ENCODE assay signal across 10 cellular contexts in the genomic region with DNA sequence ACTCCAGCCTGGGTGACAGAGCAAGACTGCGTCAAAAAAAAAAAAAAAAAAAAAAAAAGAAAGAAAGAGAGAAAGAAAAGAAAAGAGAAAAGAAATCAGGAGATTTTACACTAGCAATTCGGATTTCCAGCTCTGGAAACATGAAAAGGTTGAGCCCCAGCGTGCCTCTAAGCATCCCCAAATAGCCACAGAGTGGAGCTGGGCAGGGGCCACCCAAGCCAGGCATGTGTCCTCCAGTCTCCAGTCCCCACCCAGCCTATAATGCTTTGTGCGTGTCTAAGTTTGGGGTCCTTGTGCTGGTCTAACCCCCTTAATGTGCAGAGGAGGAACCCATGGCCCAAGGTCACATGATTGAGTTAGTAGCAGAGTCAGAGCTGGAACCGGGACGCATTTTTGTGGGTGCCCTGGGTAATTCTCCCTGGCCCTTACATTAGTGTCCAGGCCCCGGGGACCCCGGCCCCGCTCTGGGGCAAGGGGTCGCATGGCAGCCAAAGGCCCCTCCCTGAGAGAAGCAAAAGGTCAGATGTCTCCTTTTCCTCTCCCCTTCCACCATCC. TPM values are rescaled to one million over a fixed set of nuclear protein-coding genes. Genes with fewer than 3 reads are reported as not detected.
A peak's percentile ranks its signal among the peaks of the same experiment; 100 is the strongest.
DNase-seq lines count a peak whose midpoint lies in the region; ATAC-seq and TF ChIP-seq lines count a peak whose summit lies in the region.
"Had no signal": no experiment of that assay in that cellular context is flagged by ENCODE, and none has a peak within 500 bp of the region (broad histone marks: within the 10 kb centered on the region; RNA-seq: fewer than 3 reads in every experiment).

No MANE protein-coding gene starts in this region.

- DNase-seq in DMS53 treated with DMSO at 0.1 percent for 48 hours (lab: John Stamatoyannopoulos, UW; ENCODE audit: unreplicated experiment) (peak; percentile 46), DMS53 (lab: John Stamatoyannopoulos, UW) (no peak), dorsolateral prefrontal cortex (peak in 1 of 10 donors; percentile 42), sigmoid colon (no peak), COR-L47 (lab: John Stamatoyannopoulos, UW) (no peak), RKO (ENCODE audit: low spot score) (no peak)

- no peaks in the 10 kb centered on the region for H3K36me3 ChIP-seq in Loucy (ENCODE audit: insufficient read depth, low read length)
- H3K36me3 ChIP-seq in sigmoid colon = no peaks in the 10 kb centered on the region

- no peak for TF ChIP-seq POLR2A in sigmoid colon (IDR thresholded peaks at IDR 0.05)

- TF ChIP-seq CTCF in Loucy (conservative IDR thresholded peaks at IDR 0.05; ENCODE audit: low read length) = no peak
- TF ChIP-seq CTCF in dorsolateral prefrontal cortex (IDR thresholded peaks at IDR 0.05 in 54 of 56, conservative IDR thresholded peaks at IDR 0.05 in 2 of 56; ENCODE audit: low read depth in 1 of 56, partially characterized antibody in 56 of 56) = no peak
- TF ChIP-seq CTCF in sigmoid colon (IDR thresholded peaks at IDR 0.05) = no peak

- H3K27ac ChIP-seq in dorsolateral prefrontal cortex (peak overlapping the region in 49 of 59 donors; percentile 17 to 95 (median 79)), sigmoid colon (peak overlapping the region in 3 of 4 donors; percentile 78 to 88 (median 84))
- H3K27ac ChIP-seq: 22Rv1 had no signal

- H3K4me2 ChIP-seq in Loucy (ENCODE audit: low read depth, low read length, poor library complexity, severe bottlenecking) = peak overlapping the region; percentile 57

- WGBS in sigmoid colon, 2 donors = 18 to 33% methylated on average over 10 of the region's 10 CpGs

- peak overlapping the region; percentile 58 for H3K4me3 ChIP-seq in Loucy (ENCODE audit: low read length, poor library complexity, severe bottlenecking)
- peak overlapping the region in 56 of 59 donors; percentile 18 to 71 (median 51) for H3K4me3 ChIP-seq in dorsolateral prefrontal cortex
- H3K4me3 ChIP-seq in sigmoid colon = peak overlapping the region in 3 of 4 donors; percentile 31 to 43 (median 40)

- no peaks in the 10 kb centered on the region for H3F3A ChIP-seq in Loucy (ENCODE audit: low read depth)

- no peaks in the 10 kb centered on the region for H3K27me3 ChIP-seq in Loucy (ENCODE audit: insufficient read depth, low read length, poor library complexity, severe bottlenecking)
- no peaks in the 10 kb centered on the region for H3K27me3 ChIP-seq in dorsolateral prefrontal cortex
- no peaks in the 10 kb centered on the region for H3K27me3 ChIP-seq in sigmoid colon

- no peak for ATAC-seq in HG03439 (IDR thresholded peaks at IDR 0.05; ENCODE audit: unreplicated experiment)

- no peaks in the 10 kb centered on the region for H3K79me2 ChIP-seq in Loucy (ENCODE audit: insufficient read depth, low read length)

- peak overlapping the region; percentile 84; the same call in 1 of the 2 replicates for H2AFZ ChIP-seq in Loucy (ENCODE audit: low read length)

- intact Hi-C loops in dorsolateral prefrontal cortex (cut with DNase I) (loop anchor here (5.0 to 10.0 kb wide), 3 partner anchors 89 to 356 kb away; a partner anchor contains a TSS), sigmoid colon (cut with DNase I) (loop anchor here (1.0 to 5.0 kb wide), 3 partner anchors 26 to 86 kb away; no protein-coding TSS in a partner anchor)

- no peaks in the 10 kb centered on the region for H3K9me2 ChIP-seq in Loucy (replicated peaks; ENCODE audit: low read depth, low read length)

- no peak for TF ChIP-seq EP300 in sigmoid colon (IDR thresholded peaks at IDR 0.05)

- H4K20me1 ChIP-seq in Loucy (ENCODE audit: insufficient read depth, low read length, poor library complexity, severe bottlenecking) = no peaks in the 10 kb centered on the region

- H3K9me3 ChIP-seq in Loucy (ENCODE audit: insufficient read depth, low read depth, low read length) = no peaks in the 10 kb centered on the region
- no peaks in the 10 kb centered on the region for H3K9me3 ChIP-seq in sigmoid colon

- H3K4me1 ChIP-seq in Loucy (ENCODE audit: insufficient read depth, low read length, poor library complexity, severe bottlenecking) = peaks cover 6% of the 10 kb centered on the region
- H3K4me1 ChIP-seq in sigmoid colon = peaks cover 0 to 85% (median 62%) of the 10 kb centered on the region in 4 donors

- no peak overlapping the region for H3K9ac ChIP-seq in Loucy (ENCODE audit: low read depth, low read length, poor library complexity, severe bottlenecking)

RNA-seq across cellular contexts. Expression of a gene that starts 19.9 kb away (rescaled TPM):
- 10 to 100 TPM; 22.2 to 97.2 (median 58.2) TPM for total RNA-seq in dorsolateral prefrontal cortex
- total RNA-seq in sigmoid colon = 1 to 10 TPM; 1.8 to 3.3 (median 3.2) TPM
- under 1 TPM in 2 of 3 donors, not detected in 1; under 0.01 to 0.61 TPM for polyA plus RNA-seq in sigmoid colon

RNA-seq across cellular contexts. Expression of a gene that starts 51.4 kb away (rescaled TPM):
- total RNA-seq in dorsolateral prefrontal cortex = 10 to 100 TPM in 94 of 120 experiments, 1 to 10 TPM in 26; 5.8 to 37.9 (median 12.9) TPM
- total RNA-seq in sigmoid colon = 100 to 1,000 TPM in 1 of 4 donors, 10 to 100 TPM in 3; 68.0 to 134 (median 82.7) TPM
- polyA plus RNA-seq in sigmoid colon = 1 to 10 TPM in 1 of 3 donors, under 1 TPM in 2; 0.23 to 4.7 (median 0.60) TPM
- total RNA-seq: HT-29 had no signal

Comparison
In these comparisons a context has a peak if more than half of its experiments do, and no peak if none do; other contexts are left out.
1. RNA of a gene that starts 19.9 kb away (total RNA-seq): 22.2 to 97.2 TPM in dorsolateral prefrontal cortex; 1.8 to 3.3 TPM in sigmoid colon; every median in the first group is over 4 times any median in the second.
2. Peak in every context shown above with its lines, with median percentiles within 50 percentile points of each other: H3K4me3 ChIP-seq.